Comparison of ENCODE assay signal across 12 cellular contexts in genomic region chr12:5889381-5890047, GRCh38. TPM values are rescaled to one million over a fixed set of nuclear protein-coding genes. Genes with fewer than 3 reads are reported as not detected.
DNase-seq lines count a peak whose midpoint lies in the region; ATAC-seq, FAIRE-seq and TF ChIP-seq lines count a peak whose summit lies in the region.
"Had no signal": no experiment of that assay in that cellular context is flagged by ENCODE, and none has a peak within 500 bp of the region (broad histone marks: within the 10 kb centered on the region; RNA-seq: fewer than 3 reads in every experiment).

No MANE protein-coding gene starts in this region.

- H3K27ac Mint-ChIP-seq in chondrocyte (ENCODE audit: unreplicated experiment), result no peak overlapping the region
- H3K27ac Mint-ChIP-seq in osteocyte (ENCODE audit: unreplicated experiment), result no peak overlapping the region

- H3K79me2 ChIP-seq in HepG2 (ENCODE audit: insufficient read depth, low read length), result no peaks in the 10 kb centered on the region
- H3K79me2 ChIP-seq: hepatocyte had no signal

- CTCF ChIA-PET in HepG2 (lab: Yijun Ruan, JAX; ENCODE audit: low intra/inter-chr PET ratio, low total read pairs), result no interaction called here

- FAIRE-seq in HepG2 (lab: Jason Lieb, UNC), result no peak
- FAIRE-seq in urothelium cell line (lab: Jason Lieb, UNC), result peak; percentile 30

- no peak overlapping the region for H3K9ac ChIP-seq in HepG2 (ENCODE audit: insufficient read depth, low read depth, low read length)
- no peak overlapping the region for H3K9ac ChIP-seq in colonic mucosa (ENCODE audit: low read depth in 2 of 2, low read length in 2 of 2)

- no peaks in the 10 kb centered on the region for H4K20me1 ChIP-seq in HepG2 (ENCODE audit: insufficient read depth, low read length)

- no peak for TF ChIP-seq POLR2A in HepG2 (IDR thresholded peaks at IDR 0.05; ENCODE audit: insufficient read depth in 1 of 2, low read depth in 2 of 2, low read length in 2 of 2)
- TF ChIP-seq POLR2A in right lobe of liver (IDR thresholded peaks at IDR 0.05), result no peak

- no peak for TF ChIP-seq RAD21 in HepG2 (CRISPR knock-in tag; IDR thresholded peaks at IDR 0.05)

- H3K9me3 Mint-ChIP-seq in chondrocyte (ENCODE audit: low read depth) (peaks cover 10% of the 10 kb centered on the region), osteocyte (ENCODE audit: unreplicated experiment) (no peaks in the 10 kb centered on the region)

- intact Hi-C loops in HepG2 (cut with micrococcal nuclease; ENCODE audit: unreplicated experiment), result no loop called here
- intact Hi-C loops in right lobe of liver (cut with DNase I), result no loop called here
- intact Hi-C loops in colonic mucosa (cut with DNase I), result no loop called here

- H3K27me3 Mint-ChIP-seq in chondrocyte (ENCODE audit: low read depth) (peaks cover 10% of the 10 kb centered on the region), osteocyte (ENCODE audit: unreplicated experiment) (peaks cover 25% of the 10 kb centered on the region)

- no peak overlapping the region for H3K4me2 ChIP-seq in HepG2 (ENCODE audit: low read depth, low read length)
- H3K4me2 ChIP-seq: hepatocyte had no signal

- H3K4me1 Mint-ChIP-seq in chondrocyte (ENCODE audit: low read depth) (no peaks in the 10 kb centered on the region), osteocyte (ENCODE audit: unreplicated experiment) (no peaks in the 10 kb centered on the region)

- H3K27ac ChIP-seq in HepG2 (ENCODE audit: extremely low read length, insufficient read depth, low read length) (no peak overlapping the region), right lobe of liver (no peak overlapping the region), colonic mucosa (no peak overlapping the region)
- H3K27ac ChIP-seq: hepatocyte, thyroid gland had no signal

- no peaks in the 10 kb centered on the region for H3K36me3 Mint-ChIP-seq in chondrocyte (ENCODE audit: low read depth)
- H3K36me3 Mint-ChIP-seq in osteocyte (ENCODE audit: unreplicated experiment), result no peaks in the 10 kb centered on the region

- POLR2A ChIA-PET in HepG2 (lab: Yijun Ruan, JAX), result no interaction called here

- H3K27me3 ChIP-seq in HepG2 (ENCODE audit: control insufficient read depth in 1 of 2, insufficient read depth in 2 of 2, low read length in 2 of 2) (no peaks in the 10 kb centered on the region), right lobe of liver (no peaks in the 10 kb centered on the region), colonic mucosa (no peaks in the 10 kb centered on the region)
- H3K27me3 ChIP-seq: hepatocyte, thyroid gland had no signal

- BruUV-seq in HepG2 (replicated peaks; lab: Mats Ljungman, UMichigan), result no TSS peak

- H3K4me3 Mint-ChIP-seq in chondrocyte (ENCODE audit: unreplicated experiment) (no peak overlapping the region), osteocyte (ENCODE audit: unreplicated experiment) (no peak overlapping the region)

- peak; percentile 26 for DNase-seq in HepG2 (ENCODE audit: low spot score)
- DNase-seq in right lobe of liver, result no peak
- DNase-seq in NCI-H2171 treated with DMSO at 0.1 percent for 48 hours (lab: John Stamatoyannopoulos, UW), result peak; percentile 42
- DNase-seq in chondrocyte (ENCODE audit: low spot score), result no peak
- DNase-seq in urothelium cell line (ENCODE audit: low spot score), result peak; percentile 36
- DNase-seq in NCI-H510A (lab: John Stamatoyannopoulos, UW), result no peak
- no peak for DNase-seq in colonic mucosa
- no peak for DNase-seq in osteocyte (ENCODE audit: extremely low spot score, unreplicated experiment)
- DNase-seq: NCI-H2081 treated with DMSO at 0.1 percent for 48 hours, thyroid gland had no signal

- WGBS in HepG2 (ENCODE audit: low lambda C conversion rate), result 9% methylated on average over 6 of the region's 6 CpGs
- WGBS in right lobe of liver (ENCODE audit: insufficient coverage, low coverage, low lambda C conversion rate, missing lambda C conversion rate), result 62% methylated on average over 4 of the region's 6 CpGs

- in situ Hi-C loops in HepG2 (cut with HindIII; ENCODE audit: extremely low pct_ligation_motif_present, low pct_unique_long_range_greater_than_20kb), result no loop called here

- TF ChIP-seq EP300 in HepG2 (IDR thresholded peaks at IDR 0.05; ENCODE audit: low read depth in 2 of 2, low read length in 2 of 2) (no peak), HepG2 (CRISPR knock-in tag; IDR thresholded peaks at IDR 0.05; ENCODE audit: borderline replicate concordance) (no peak)

- no peaks in the 10 kb centered on the region for H3K4me1 ChIP-seq in HepG2 (ENCODE audit: insufficient read depth, low read length)
- H3K4me1 ChIP-seq in right lobe of liver, result no peaks in the 10 kb centered on the region
- no peaks in the 10 kb centered on the region for H3K4me1 ChIP-seq in colonic mucosa
- H3K4me1 ChIP-seq: thyroid gland had no signal

- H3K4me3 ChIP-seq in HepG2 (replicated peaks in 1 of 3; ENCODE audit: insufficient read depth in 1 of 3, low read depth in 2 of 3, low read length in 3 of 3), result no peak overlapping the region
- no peak overlapping the region for H3K4me3 ChIP-seq in right lobe of liver
- H3K4me3 ChIP-seq in colonic mucosa, result no peak overlapping the region
- H3K4me3 ChIP-seq: hepatocyte, thyroid gland had no signal

- ATAC-seq in HepG2, result no peak
- ATAC-seq in right lobe of liver, result no peak

- TF ChIP-seq CTCF in HepG2 (CRISPR knock-in tag; IDR thresholded peaks at IDR 0.05) (0 out of 2 replicates have a peak, but pooled peaks have one; percentile 14), right lobe of liver (IDR thresholded peaks at IDR 0.05) (no peak), chondrocyte (IDR thresholded peaks at IDR 0.05) (peak; percentile 31), colonic mucosa (IDR thresholded peaks at IDR 0.05) (no peak), osteocyte (IDR thresholded peaks at IDR 0.05) (no peak)

- H3K9me3 ChIP-seq in HepG2 (ENCODE audit: low read length), result no peaks in the 10 kb centered on the region
- no peaks in the 10 kb centered on the region for H3K9me3 ChIP-seq in right lobe of liver
- H3K9me3 ChIP-seq in colonic mucosa, result no peaks in the 10 kb centered on the region
- H3K9me3 ChIP-seq: thyroid gland had no signal

- H3K36me3 ChIP-seq in HepG2 (replicated peaks in 1 of 2; ENCODE audit: control insufficient read depth in 1 of 2, insufficient read depth in 2 of 2, low read length in 2 of 2) (no peaks in the 10 kb centered on the region), right lobe of liver (no peaks in the 10 kb centered on the region), colonic mucosa (no peaks in the 10 kb centered on the region)
- H3K36me3 ChIP-seq: thyroid gland had no signal

- H2AFZ ChIP-seq in HepG2 (ENCODE audit: low read length), result no peak overlapping the region
- H2AFZ ChIP-seq: hepatocyte had no signal

TF ChIP-seq in HepG2, 621 proteins besides CTCF, POLR2A, EP300 and RAD21 (continues in another document):
- TF ChIP-seq E2F2 (CRISPR knock-in tag; IDR thresholded peaks at IDR 0.05; ENCODE audit: borderline replicate concordance), result no peak

RNA-seq across cellular contexts. Expression of gene ANO2, which starts 55.5 kb away (rescaled TPM):
- not detected in 2 replicates for total RNA-seq in HepG2 (2016; rRNA removed; fragmentation: Illumina TruSeq; extraction: Trizol)
- not detected in 2 replicates for total RNA-seq in HepG2 (2016; cell fraction: cytosol; rRNA removed; fragmentation: Illumina TruSeq; extraction: Trizol; ENCODE audit: low read depth)
- not detected in 2 replicates for total RNA-seq in HepG2 (2016; cell fraction: insoluble cytoplasmic fraction; rRNA removed; fragmentation: Illumina TruSeq; extraction: Trizol)
- not detected in 2 replicates for total RNA-seq in HepG2 (2016; cell fraction: membrane; rRNA removed; fragmentation: Illumina TruSeq; extraction: Trizol)
- not detected in 2 replicates for total RNA-seq in HepG2 (2016; cell fraction: nucleus; rRNA removed; fragmentation: Illumina TruSeq; extraction: Trizol)
- polyA plus RNA-seq in HepG2 (2011; rRNA removed), result 0.10 and 0.18 TPM in 2 replicates
- polyA plus RNA-seq in HepG2 (2011; cell fraction: cytosol; rRNA removed), result 0.03 TPM in 1 of 2 replicates, not detected in the other
- polyA plus RNA-seq in HepG2 (2011; cell fraction: nucleus; rRNA removed), result 0.11 and 0.29 TPM in 2 replicates
- polyA plus RNA-seq in HepG2 (2012), result 0.05 and 0.12 TPM in 2 replicates
- not detected in 2 replicates for polyA plus RNA-seq in HepG2 (2016; cell fraction: cytosol; fragmentation: Illumina TruSeq; extraction: Trizol; ENCODE audit: low read depth)
- not detected in 2 replicates for polyA plus RNA-seq in HepG2 (2016; cell fraction: insoluble cytoplasmic fraction; fragmentation: Illumina TruSeq; extraction: Trizol; ENCODE audit: low read depth)
- not detected in 2 replicates for polyA plus RNA-seq in HepG2 (2016; cell fraction: membrane; fragmentation: Illumina TruSeq; extraction: Trizol; ENCODE audit: low read depth)
- not detected in 2 replicates for polyA plus RNA-seq in HepG2 (2016; cell fraction: nucleus; fragmentation: Illumina TruSeq; extraction: Trizol; ENCODE audit: insufficient read depth, low read depth)
- polyA minus RNA-seq in HepG2 (2011; rRNA and poly(A)+ RNA removed; ENCODE audit: low replicate concordance), result 0.04 and 0.94 TPM in 2 replicates
- polyA minus RNA-seq in HepG2 (2011; cell fraction: cytosol; rRNA and poly(A)+ RNA removed), result not detected in 2 replicates
- 0.13 and 1.1 TPM in 2 replicates for polyA minus RNA-seq in HepG2 (2011; cell fraction: nucleus; rRNA and poly(A)+ RNA removed)
- total RNA-seq in right lobe of liver, result under 1 TPM in 5 of 6 experiments, not detected in 1; 0.06 to 0.89 (median 0.32) TPM
- 0.44 to 0.73 TPM (median 0.47 TPM) in 3 replicates for total RNA-seq in chondrocyte
- 1 to 10 TPM; 1.1 to 2.2 TPM for total RNA-seq in colonic mucosa
- 0.59 and 0.89 TPM in 2 replicates for total RNA-seq in osteocyte
- total RNA-seq: T-helper 1 cell treated with Interleukin-12 subunit alpha and Interleukin-12 subunit beta and Interleukin-4 antibody, amounts not matched to agents 30 ng/mL and 1 ng/mL, for 36 hours had no signal

Comparison
In these comparisons a context has a peak if more than half of its experiments do, and no peak if none do; other contexts are left out.
1. DNase-seq: peak in HepG2 (single experiment), NCI-H2171 treated with DMSO at 0.1 percent for 48 hours (single experiment) and urothelium cell line (single experiment); none in right lobe of liver (0 of 3), chondrocyte (single experiment), NCI-H510A (single experiment), colonic mucosa (single experiment) and osteocyte (single experiment).
2. CTCF ChIP-seq: peak in HepG2 (single experiment) and chondrocyte (single experiment); none in right lobe of liver (0 of 4), colonic mucosa (single experiment) and osteocyte (single experiment).